ENCODE assay signal across 14 cellular contexts in the genomic region with DNA sequence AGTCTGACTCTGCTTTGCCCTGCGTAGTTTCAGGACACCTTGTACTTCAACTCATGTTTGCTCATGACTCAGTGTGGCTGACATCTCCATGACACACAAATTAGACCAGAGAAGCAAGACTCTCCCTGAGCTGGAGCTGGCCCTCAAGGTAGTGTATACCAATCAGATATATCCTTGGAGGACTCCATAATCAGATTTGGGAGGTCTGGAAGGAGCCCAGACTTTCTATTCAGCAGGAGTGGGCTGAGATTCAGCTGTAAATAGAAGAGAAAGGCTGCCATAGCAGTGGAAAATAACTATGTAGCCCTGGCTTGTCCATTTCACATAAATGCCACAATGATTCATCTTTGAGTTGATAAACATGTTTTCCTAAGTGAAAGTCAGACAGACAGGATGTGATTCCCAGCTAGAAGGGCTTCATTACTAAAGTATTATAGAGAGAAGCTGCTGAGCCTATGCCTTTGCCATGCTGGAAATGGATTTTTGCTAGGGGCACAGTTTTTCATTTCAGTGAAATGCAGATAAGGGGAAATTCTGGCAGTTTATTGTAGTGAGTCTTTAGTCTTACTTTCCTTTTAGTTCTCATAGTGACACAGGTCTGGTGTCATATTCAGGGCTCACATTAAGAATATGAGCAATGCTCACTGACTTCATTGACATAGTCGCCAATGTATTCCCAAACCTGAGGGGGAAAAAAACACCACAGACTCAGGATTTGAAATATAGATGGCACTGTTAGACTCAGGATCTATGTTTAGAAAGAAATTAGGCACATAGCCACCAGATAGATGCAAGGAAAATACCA.
DNase-seq lines count a peak whose midpoint lies in the region; ATAC-seq and TF ChIP-seq lines count a peak whose summit lies in the region.
"Had no signal": no experiment of that assay in that cellular context is flagged by ENCODE, and none has a peak within 500 bp of the region (broad histone marks: within the 10 kb centered on the region; RNA-seq: fewer than 3 reads in every experiment).

No MANE protein-coding gene starts in this region.

- H4K20me1 ChIP-seq in hepatocyte (ENCODE audit: insufficient read depth, poor library complexity, severe bottlenecking) (no peaks in the 10 kb centered on the region), smooth muscle cell (ENCODE audit: low read depth) (no peaks in the 10 kb centered on the region)

- TF ChIP-seq CTCF in hepatocyte (IDR thresholded peaks at IDR 0.05; ENCODE audit: poor library complexity) (no peak), smooth muscle cell (IDR thresholded peaks at IDR 0.05; ENCODE audit: borderline replicate concordance, insufficient read depth, poor library complexity, severe bottlenecking) (no peak), tibial nerve (IDR thresholded peaks at IDR 0.05) (no peak)

- H3K4me3 ChIP-seq in hepatocyte (no peak overlapping the region), smooth muscle cell (no peak overlapping the region), tibial nerve (no peak overlapping the region)

- TF ChIP-seq EP300 in tibial nerve (IDR thresholded peaks at IDR 0.05) = no peak

- peak; percentile 83 for DNase-seq in HT1080 (ENCODE audit: low read depth)
- peak; percentile 94 for DNase-seq in amniotic epithelial cell (ENCODE audit: low read depth)
- peak; percentile 43 for DNase-seq in hepatocyte (ENCODE audit: low spot score)
- no peak for DNase-seq in smooth muscle cell (lab: John Stamatoyannopoulos, UW; ENCODE audit: unreplicated experiment)
- DNase-seq in tibial nerve (ENCODE audit: low spot score in 2 of 2) = no peak
- no peak for DNase-seq in activated CD4-positive, alpha-beta T cell treated with anti-CD3 and anti-CD28 coated beads for 48 hours
- DNase-seq in activated naive CD4-positive, alpha-beta T cell treated with anti-CD3 and anti-CD28 coated beads, Interleukin-2, amount 50 U/mL, for 16 hours = no peak
- DNase-seq: activated T-cell treated with anti-CD3 and anti-CD28 coated beads, Interleukin-2, amount 50 U/mL, for 1 hour; cerebellar nuclear complex; COR-L47; natural killer cell; NCI-H1105; stimulated activated naive CD8-positive, alpha-beta T cell treated with anti-CD3 and anti-CD28 coated beads, Interleukin-15, amount 100 ng/mL, for 72 hours had no signal

- H2AFZ ChIP-seq in hepatocyte (no peak overlapping the region), smooth muscle cell (ENCODE audit: low read depth) (no peak overlapping the region)

- WGBS in hepatocyte (ENCODE audit: low lambda C conversion rate, missing lambda C conversion rate) = 82% methylated on average over 2 of the region's 2 CpGs
- 53% methylated on average over 2 of the region's 2 CpGs for WGBS in smooth muscle cell (ENCODE audit: low lambda C conversion rate)
- 95 to 96% methylated on average over 2 of the region's 2 CpGs for WGBS in tibial nerve, 2 donors

- no peaks in the 10 kb centered on the region for H3K9me2 ChIP-seq in hepatocyte (replicated peaks; ENCODE audit: insufficient read depth)

- H3K79me2 ChIP-seq in hepatocyte = no peaks in the 10 kb centered on the region
- no peaks in the 10 kb centered on the region for H3K79me2 ChIP-seq in smooth muscle cell (ENCODE audit: low read depth)

- H3F3A ChIP-seq in smooth muscle cell (ENCODE audit: low read depth) = no peaks in the 10 kb centered on the region

- H3K27ac ChIP-seq in hepatocyte (peak overlapping the region; percentile 85), smooth muscle cell (ENCODE audit: low read depth) (peak overlapping the region; percentile 42), tibial nerve (no peak overlapping the region)

- TF ChIP-seq POLR2A in tibial nerve (IDR thresholded peaks at IDR 0.05) = no peak

- H3K9me3 ChIP-seq in hepatocyte (ENCODE audit: low read depth) (no peaks in the 10 kb centered on the region), smooth muscle cell (replicated peaks; ENCODE audit: low read depth) (no peaks in the 10 kb centered on the region), tibial nerve (no peaks in the 10 kb centered on the region)

- H3K27me3 ChIP-seq in hepatocyte (no peaks in the 10 kb centered on the region), smooth muscle cell (ENCODE audit: low read depth) (no peaks in the 10 kb centered on the region), tibial nerve (no peaks in the 10 kb centered on the region)

- H3K4me2 ChIP-seq in hepatocyte (no peak overlapping the region), smooth muscle cell (no peak overlapping the region)

- H3K36me3 ChIP-seq in hepatocyte (replicated peaks; ENCODE audit: insufficient read depth, low read depth) = no peaks in the 10 kb centered on the region
- H3K36me3 ChIP-seq in smooth muscle cell (ENCODE audit: low read depth) = no peaks in the 10 kb centered on the region
- H3K36me3 ChIP-seq in tibial nerve = no peaks in the 10 kb centered on the region

- no peak overlapping the region for H3K9ac ChIP-seq in smooth muscle cell (ENCODE audit: low read depth)

- ATAC-seq in GM21619 (IDR thresholded peaks at IDR 0.05; ENCODE audit: unreplicated experiment) = no peak
- ATAC-seq: natural killer cell; stimulated activated naive CD8-positive, alpha-beta T cell treated with anti-CD3 and anti-CD28 coated beads, Interleukin-15, amount 100 ng/mL, for 72 hours had no signal

- no peaks in the 10 kb centered on the region for H3K4me1 ChIP-seq in hepatocyte (ENCODE audit: insufficient read depth)
- H3K4me1 ChIP-seq in smooth muscle cell (ENCODE audit: low read depth) = no peaks in the 10 kb centered on the region
- no peaks in the 10 kb centered on the region for H3K4me1 ChIP-seq in tibial nerve

Comparison
In these comparisons a context has a peak if more than half of its experiments do, and no peak if none do; other contexts are left out.
1. DNase-seq: peak in HT1080 (single experiment), amniotic epithelial cell (single experiment) and hepatocyte (single experiment); none in smooth muscle cell (single experiment), tibial nerve (0 of 2), activated CD4-positive, alpha-beta T cell treated with anti-CD3 and anti-CD28 coated beads for 48 hours (single experiment) and activated naive CD4-positive, alpha-beta T cell treated with anti-CD3 and anti-CD28 coated beads, Interleukin-2, amount 50 U/mL, for 16 hours (single experiment).
2. H3K27ac ChIP-seq: peak in hepatocyte (single experiment) and smooth muscle cell (single experiment); none in tibial nerve (0 of 4).